ENCODE assay signal across 18 cellular contexts in the genomic region with DNA sequence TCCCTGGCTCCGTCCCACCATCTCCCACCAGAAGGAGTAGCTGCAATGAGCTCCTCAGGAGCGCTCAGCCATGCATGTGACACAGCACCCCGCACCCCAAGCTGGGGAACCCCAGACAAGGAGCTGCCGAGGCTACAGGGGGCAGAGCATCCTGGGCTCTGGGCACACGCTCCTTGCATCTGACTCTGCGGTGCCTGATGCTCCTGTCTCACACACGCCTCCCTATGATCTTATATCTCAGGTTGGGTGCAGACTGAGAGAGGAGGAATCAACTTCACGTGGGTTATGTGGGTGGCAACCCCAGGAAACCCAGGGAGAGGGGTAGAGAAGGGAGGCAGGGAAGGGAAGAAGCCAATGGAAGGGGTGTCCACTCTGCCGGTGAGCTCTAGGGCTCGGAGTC.
"Had no signal": no experiment of that assay in that cellular context is flagged by ENCODE, and none has a peak within 500 bp of the region (broad histone marks: within the 10 kb centered on the region; RNA-seq: fewer than 3 reads in every experiment).

No MANE protein-coding gene starts in this region.

- H3K27ac Mint-ChIP-seq: activated CD8-positive, alpha-beta T cell treated with anti-CD3 and anti-CD28 coated beads, Interleukin-2, amount 10 ng/mL, durations not matched to agents 7 days and 5 days; activated naive CD4-positive, alpha-beta T cell treated with anti-CD3 and anti-CD28 coated beads, Interleukin-2, amount 50 U/mL, for 24 hours had no signal

- H3K36me3 Mint-ChIP-seq: activated naive CD4-positive, alpha-beta T cell treated with anti-CD3 and anti-CD28 coated beads, Interleukin-2, amount 50 U/mL, for 24 hours; naive thymus-derived CD4-positive, alpha-beta T cell had no signal

- H3K27ac ChIP-seq: cardiac muscle cell, hepatocyte, suprapubic skin had no signal

- FAIRE-seq: small intestine had no signal

- H3K9me3 Mint-ChIP-seq: activated naive CD4-positive, alpha-beta T cell treated with anti-CD3 and anti-CD28 coated beads, Interleukin-2, amount 50 U/mL, for 24 hours; naive thymus-derived CD4-positive, alpha-beta T cell had no signal

- H2AFZ ChIP-seq: hepatocyte had no signal

- H3K4me2 ChIP-seq: hepatocyte had no signal

- H3K4me3 ChIP-seq: adrenal gland, cardiac muscle cell, hepatocyte, right atrium auricular region, suprapubic skin had no signal

- H3K36me3 ChIP-seq: adrenal gland, cardiac muscle cell, right atrium auricular region, suprapubic skin had no signal

- DNase-seq: activated CD8-positive, alpha-beta memory T cell treated with anti-CD3 and anti-CD28 coated beads, Interleukin-2, amount 50 U/mL, for 4 hours; activated CD8-positive, alpha-beta T cell treated with anti-CD3 and anti-CD28 coated beads, Interleukin-2, amount 10 ng/mL, durations not matched to agents 7 days and 5 days; activated effector memory CD4-positive, alpha-beta T cell treated with anti-CD3 and anti-CD28 coated beads, Interleukin-2, amount 50 U/mL, for 16 hours; activated T-cell treated with anti-CD3 and anti-CD28 coated beads, Interleukin-2, amount 50 U/mL, for 48 hours; islet precursor cell; naive thymus-derived CD4-positive, alpha-beta T cell; nucleus accumbens; small intestine; stimulated activated CD4-positive, alpha-beta T cell treated with anti-CD3 and anti-CD28 coated beads, Interleukin-4, amount 100 ng/mL, for 4 hours; stimulated activated CD8-positive, alpha-beta memory T cell treated with anti-CD3 and anti-CD28 coated beads, Interleukin-4, amount 100 ng/mL, for 48 hours; stimulated activated naive CD8-positive, alpha-beta T cell treated with anti-CD3 and anti-CD28 coated beads, Interleukin-15, Interleukin-2, amounts not matched to agents 100 U/mL and 50 U/mL, for 24 hours; trophoblast cell had no signal

- ATAC-seq: activated CD8-positive, alpha-beta T cell treated with anti-CD3 and anti-CD28 coated beads, Interleukin-2, amount 10 ng/mL, durations not matched to agents 7 days and 5 days had no signal

- H3K4me3 Mint-ChIP-seq: activated CD8-positive, alpha-beta T cell treated with anti-CD3 and anti-CD28 coated beads, Interleukin-2, amount 10 ng/mL, durations not matched to agents 7 days and 5 days; activated naive CD4-positive, alpha-beta T cell treated with anti-CD3 and anti-CD28 coated beads, Interleukin-2, amount 50 U/mL, for 24 hours had no signal

- H3K27me3 Mint-ChIP-seq: activated naive CD4-positive, alpha-beta T cell treated with anti-CD3 and anti-CD28 coated beads, Interleukin-2, amount 50 U/mL, for 24 hours; naive thymus-derived CD4-positive, alpha-beta T cell had no signal

- H3K27me3 ChIP-seq: adrenal gland, cardiac muscle cell, hepatocyte, right atrium auricular region had no signal

- H3K9me3 ChIP-seq: adrenal gland, right atrium auricular region, suprapubic skin had no signal
